ENCODE assay signal across 1 cellular context in genomic region chr19:32498641-32499200, GRCh38.
TF ChIP-seq lines count a peak whose summit lies in the region.

No MANE protein-coding gene starts in this region.

TF ChIP-seq in HepG2, 621 proteins besides CTCF, POLR2A, EP300 and RAD21 (continued from another document):
- TF ChIP-seq ZBTB46 (CRISPR knock-in tag; IDR thresholded peaks at IDR 0.05; ENCODE audit: borderline replicate concordance) (no peak), ATF6 (CRISPR knock-in tag; conservative IDR thresholded peaks at IDR 0.05) (no peak), RFXANK (CRISPR knock-in tag; IDR thresholded peaks at IDR 0.05) (no peak), ZNF646 (CRISPR knock-in tag; IDR thresholded peaks at IDR 0.05) (no peak), KDM6A (CRISPR knock-in tag; IDR thresholded peaks at IDR 0.05; ENCODE audit: low read depth) (no peak), CHCHD3 (CRISPR knock-in tag; IDR thresholded peaks at IDR 0.05) (no peak), ZNF569 (CRISPR knock-in tag; IDR thresholded peaks at IDR 0.05; ENCODE audit: borderline replicate concordance) (no peak), ZXDC (CRISPR knock-in tag; IDR thresholded peaks at IDR 0.05) (no peak)
